Comparison of ENCODE assay signal across 26 cellular contexts in genomic region chr19:4859697-4860096, GRCh38. TPM values are rescaled to one million over a fixed set of nuclear protein-coding genes. Genes with fewer than 3 reads are reported as not detected.
DNase-seq lines count a peak whose midpoint lies in the region; ATAC-seq and TF ChIP-seq lines count a peak whose summit lies in the region.
"Had no signal": no experiment of that assay in that cellular context is flagged by ENCODE, and none has a peak within 500 bp of the region (broad histone marks: within the 10 kb centered on the region; RNA-seq: fewer than 3 reads in every experiment).

No MANE protein-coding gene starts in this region.

- H3K27ac Mint-ChIP-seq in CD14-positive monocyte: peak overlapping the region in 2 of 7 donors; percentile 30 to 43
- H3K27ac Mint-ChIP-seq: CD4-positive, CD25-positive, alpha-beta regulatory T cell; CD8-positive, alpha-beta memory T cell; HFFc6 had no signal

- TF ChIP-seq POLR2A in GM18505 (IDR thresholded peaks at IDR 0.05; ENCODE audit: borderline replicate concordance, extremely low read depth, insufficient read depth, insufficient read length): no peak

- peaks cover 40 to 94% of the 10 kb centered on the region in 2 donors for H3K36me3 Mint-ChIP-seq in CD14-positive monocyte

- H3K9ac ChIP-seq in BLaER1: no peak overlapping the region
- H3K9ac ChIP-seq: GM23248 had no signal

- no peak overlapping the region for H3K4me3 Mint-ChIP-seq in CD14-positive monocyte
- H3K4me3 Mint-ChIP-seq: CD4-positive, CD25-positive, alpha-beta regulatory T cell; CD8-positive, alpha-beta memory T cell; HFFc6; IgD-negative memory B cell had no signal

- H3K36me3 ChIP-seq in BLaER1 (peaks cover 86% of the 10 kb centered on the region), H7 (replicated peaks; ENCODE audit: control insufficient read depth, insufficient read depth, low read length) (peaks cover 15% of the 10 kb centered on the region)

- H3K9me3 Mint-ChIP-seq in CD14-positive monocyte: no peaks in the 10 kb centered on the region
- H3K9me3 Mint-ChIP-seq: CD4-positive, CD25-positive, alpha-beta regulatory T cell; CD8-positive, alpha-beta memory T cell; HFFc6; IgD-negative memory B cell had no signal

- H3K4me3 ChIP-seq in BLaER1: no peak overlapping the region
- no peak overlapping the region for H3K4me3 ChIP-seq in H7 (ENCODE audit: insufficient read depth, low read depth, low read length)
- H3K4me3 ChIP-seq: A549, GM23248 had no signal

- no peaks in the 10 kb centered on the region for H3K27me3 ChIP-seq in BLaER1
- H3K27me3 ChIP-seq in H7 (ENCODE audit: control insufficient read depth, insufficient read depth, low read length): no peaks in the 10 kb centered on the region

- H3K4me1 ChIP-seq in BLaER1: peaks cover 54% of the 10 kb centered on the region
- H3K4me1 ChIP-seq: A549 had no signal

- no peaks in the 10 kb centered on the region for H3K9me3 ChIP-seq in BLaER1
- H3K9me3 ChIP-seq: A549 had no signal

- peak; percentile 2 for ATAC-seq in esophagus mucosa
- no peak for ATAC-seq in GM21723 (IDR thresholded peaks at IDR 0.05; ENCODE audit: unreplicated experiment)
- ATAC-seq in GM18505 (IDR thresholded peaks at IDR 0.05; ENCODE audit: unreplicated experiment): no peak
- ATAC-seq: A549, HCT116 had no signal

- intact Hi-C loops in CD14-positive monocyte (cut with micrococcal nuclease): no loop called here

- H3K27ac ChIP-seq in BLaER1: peak overlapping the region; percentile 38; the same call in 1 of the 2 replicates
- peak overlapping the region; percentile 39 for H3K27ac ChIP-seq in RWPE1
- H3K27ac ChIP-seq: 22Rv1, GM23248 had no signal

- H3K4me1 Mint-ChIP-seq in CD14-positive monocyte: peaks cover 7% of the 10 kb centered on the region

- no peak for TF ChIP-seq CTCF in RWPE1 (conservative IDR thresholded peaks at IDR 0.05; ENCODE audit: low read depth)
- TF ChIP-seq CTCF in CD14-positive monocyte (IDR thresholded peaks at IDR 0.05): no peak

- CTCF ChIA-PET in RWPE1 (lab: Yijun Ruan, JAX): no interaction called here

- no peaks in the 10 kb centered on the region for H3K27me3 Mint-ChIP-seq in CD14-positive monocyte (ENCODE audit: low read depth in 3 of 3)
- H3K27me3 Mint-ChIP-seq: CD4-positive, CD25-positive, alpha-beta regulatory T cell; CD8-positive, alpha-beta memory T cell; IgD-negative memory B cell had no signal

- peak overlapping the region; percentile 39 for H3K4me2 ChIP-seq in BLaER1
- H3K4me2 ChIP-seq: A549 had no signal

- POLR2A ChIA-PET in RWPE1 (lab: Yijun Ruan, JAX; ENCODE audit: low non-redundant PET): interaction anchor here (0.5 kb wide), 1 partner anchor 10 kb away, joined by 3 read pairs; no protein-coding TSS in a partner anchor

- H4K20me1 ChIP-seq in BLaER1: peaks cover 33% of the 10 kb centered on the region

- peak; percentile 21 for DNase-seq in H7
- no peak for DNase-seq in RWPE1 (ENCODE audit: low spot score)
- DNase-seq in CD14-positive monocyte (ENCODE audit: low spot score): no peak
- no peak for DNase-seq in DMS53 treated with DMSO at 0.1 percent for 48 hours (lab: John Stamatoyannopoulos, UW; ENCODE audit: unreplicated experiment)
- DNase-seq: AML-193; CD4-positive, CD25-positive, alpha-beta regulatory T cell; CD8-positive, alpha-beta memory T cell; COR-L47; DMS 273 treated with DMSO at 0.1 percent for 48 hours; DMS53; GDM1; GM23248; HFFc6; Kasumi-1; KG1 had no signal

RNA-seq across cellular contexts. Expression of gene PLIN3, which starts 7.8 kb away (rescaled TPM):
- total RNA-seq in H7 (2014; rRNA removed; shearing (Covaris generic)): 88.8 and 95.2 TPM in 2 replicates
- 152 TPM for total RNA-seq in esophagus mucosa
- polyA plus RNA-seq in CD14-positive monocyte: 100 to 1,000 TPM; 138 to 151 TPM

RNA-seq across cellular contexts. Expression of gene TICAM1, which starts 28.2 kb away (rescaled TPM):
- 0.17 and 0.30 TPM in 2 replicates for total RNA-seq in H7 (2014; rRNA removed; shearing (Covaris generic))
- 24.4 TPM for total RNA-seq in esophagus mucosa
- 1 to 10 TPM; 5.9 to 9.2 TPM for polyA plus RNA-seq in CD14-positive monocyte

RNA-seq across cellular contexts. Expression of gene ARRDC5, which starts 43.0 kb away (rescaled TPM):
- total RNA-seq in H7 (2014; rRNA removed; shearing (Covaris generic)): not detected in 2 replicates
- total RNA-seq in esophagus mucosa: not detected
- 1 to 10 TPM in 1 of 2 donors, under 1 TPM in 1; 0.46 to 1.0 TPM for polyA plus RNA-seq in CD14-positive monocyte
- total RNA-seq: Daoy, GM23248, HFFc6, HT-29 had no signal
- polyA plus RNA-seq: A549, BJ, GM23248 had no signal

RNA-seq across cellular contexts. Expression of gene UHRF1, which starts 49.6 kb away (rescaled TPM):
- 22.1 and 54.0 TPM in 2 replicates for total RNA-seq in H7 (2014; rRNA removed; shearing (Covaris generic))
- total RNA-seq in esophagus mucosa: 13.5 TPM
- under 1 TPM; 0.06 to 0.63 TPM for polyA plus RNA-seq in CD14-positive monocyte
- polyA plus RNA-seq: IgD-negative memory B cell had no signal

Comparison
In these comparisons a context has a peak if more than half of its experiments do, and no peak if none do; other contexts are left out.
1. RNA of gene TICAM1, which starts 28.2 kb away (total RNA-seq): 24.4 TPM in esophagus mucosa (single experiment); 0.17 to 0.30 TPM in H7; every median in the first group is over 10 times any median in the second.